ENCODE assay signal across 18 cellular contexts in the genomic region with DNA sequence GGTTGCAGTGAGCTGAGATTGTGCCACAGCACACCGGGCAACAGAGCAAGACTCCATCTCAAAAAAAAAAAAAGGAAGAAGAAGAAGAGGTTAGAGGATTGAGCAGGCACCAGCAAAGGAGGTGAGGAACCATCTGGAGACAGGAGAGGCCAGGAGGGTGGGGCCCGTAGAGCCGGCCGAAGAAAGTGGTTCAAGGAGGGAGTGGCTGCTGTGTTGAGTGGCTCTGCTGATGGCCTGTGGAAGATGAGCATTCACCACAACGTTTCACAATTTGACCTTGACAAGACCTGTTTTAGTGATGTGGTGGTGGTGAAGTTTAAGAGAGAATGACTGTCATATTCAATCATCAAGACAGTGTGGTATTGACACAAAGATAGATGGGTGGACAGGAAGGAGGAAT. TPM values are rescaled to one million over a fixed set of nuclear protein-coding genes. Genes with fewer than 3 reads are reported as not detected.
DNase-seq lines count a peak whose midpoint lies in the region; ATAC-seq, FAIRE-seq and TF ChIP-seq lines count a peak whose summit lies in the region.
"Had no signal": no experiment of that assay in that cellular context is flagged by ENCODE, and none has a peak within 500 bp of the region (broad histone marks: within the 10 kb centered on the region; RNA-seq: fewer than 3 reads in every experiment).

No MANE protein-coding gene starts in this region.

- H3K36me3 ChIP-seq in astrocyte (ENCODE audit: insufficient read depth, low read length) = no peaks in the 10 kb centered on the region
- H3K36me3 ChIP-seq: lower lobe of right lung had no signal

- no peak overlapping the region for H3K4me2 ChIP-seq in astrocyte (ENCODE audit: low read length)

- H3K4me1 ChIP-seq in astrocyte (ENCODE audit: insufficient read depth, low read length) = peaks cover 18% of the 10 kb centered on the region

- TF ChIP-seq POLR2A in NB4 (IDR thresholded peaks at IDR 0.05; ENCODE audit: extremely low read depth, insufficient read length) = no peak

- CTCF ChIA-PET in WTC11 (lab: Charles Lee) = interaction anchor here (2.1 kb wide), 1 partner anchor 112 kb away, joined by 6 read pairs; no protein-coding TSS in a partner anchor

- H3K9me3 ChIP-seq in astrocyte (ENCODE audit: insufficient read depth, low read depth, low read length) = no peaks in the 10 kb centered on the region
- H3K9me3 ChIP-seq: lower lobe of right lung had no signal

- no peak overlapping the region for H3K27ac Mint-ChIP-seq in astrocyte (ENCODE audit: unreplicated experiment)
- no peak overlapping the region for H3K27ac Mint-ChIP-seq in WTC11
- H3K27ac Mint-ChIP-seq: activated naive CD8-positive, alpha-beta T cell treated with anti-CD3 and anti-CD28 coated beads, Interleukin-2, amount 50 U/mL, for 24 hours; CD4-positive, alpha-beta T cell; nephron progenitor cell had no signal

- H3K79me2 ChIP-seq in astrocyte (ENCODE audit: insufficient read depth, low read length) = no peaks in the 10 kb centered on the region

- no peak overlapping the region for H2AFZ ChIP-seq in astrocyte (ENCODE audit: low read depth, low read length)

- H3K36me3 Mint-ChIP-seq in astrocyte (ENCODE audit: low read depth, unreplicated experiment) = no peaks in the 10 kb centered on the region
- no peaks in the 10 kb centered on the region for H3K36me3 Mint-ChIP-seq in WTC11

- H3K4me1 Mint-ChIP-seq in astrocyte (ENCODE audit: low read depth, unreplicated experiment) (peaks cover 35% of the 10 kb centered on the region), WTC11 (peaks cover 20% of the 10 kb centered on the region)

- no peaks in the 10 kb centered on the region for H4K20me1 ChIP-seq in astrocyte (ENCODE audit: insufficient read depth, low read length)

- DNase-seq in SIG-M5 treated with dmso at 0.1 percent for 504 hours (lab: John Stamatoyannopoulos, UW; ENCODE audit: unreplicated experiment) (peak; percentile 70), SIG-M5 (lab: John Stamatoyannopoulos, UW) (no peak), NB4 (ENCODE audit: low read depth) (peak; percentile 90), astrocyte (ENCODE audit: low read depth) (no peak), posterior vena cava (ENCODE audit: low spot score) (peak; percentile 62), hippocampal formation (lab: John Stamatoyannopoulos, UW) (no peak), WTC11 (ENCODE audit: low spot score) (no peak)
- DNase-seq: 8988T; activated naive CD8-positive, alpha-beta T cell treated with anti-CD3 and anti-CD28 coated beads, Interleukin-2, amount 50 U/mL, for 24 hours; central memory CD4-positive, alpha-beta T cell; foreskin melanocyte; lower lobe of right lung; NCI-H187 treated with DMSO at 0.1 percent for 48 hours; NCI-H524; nephron progenitor cell; SHP77 had no signal

- TF ChIP-seq CTCF in NB4 (IDR thresholded peaks at IDR 0.05; ENCODE audit: low read depth, low read length) (no peak), astrocyte (IDR thresholded peaks at IDR 0.05; ENCODE audit: insufficient read depth, low read depth, low read length) (no peak), WTC11 (IDR thresholded peaks at IDR 0.05) (no peak)

- intact Hi-C loops in posterior vena cava (cut with DNase I) = no loop called here

- H3K9ac ChIP-seq in astrocyte (ENCODE audit: low read length) = no peak overlapping the region

- H3K4me3 ChIP-seq in NB4 (ENCODE audit: low read depth, low read length) (no peak overlapping the region), astrocyte (ENCODE audit: insufficient read depth, low read depth, low read length) (no peak overlapping the region)
- H3K4me3 ChIP-seq: lower lobe of right lung had no signal

- ATAC-seq in GM21360 (IDR thresholded peaks at IDR 0.05; ENCODE audit: unreplicated experiment) (no peak), WTC11 (no peak)
- ATAC-seq: activated naive CD8-positive, alpha-beta T cell treated with anti-CD3 and anti-CD28 coated beads, Interleukin-2, amount 50 U/mL, for 24 hours had no signal

- H3K27me3 Mint-ChIP-seq in astrocyte (ENCODE audit: low read depth, unreplicated experiment) = peaks cover 9% of the 10 kb centered on the region
- H3K27me3 Mint-ChIP-seq in WTC11 (ENCODE audit: low read depth) = peaks cover 4% of the 10 kb centered on the region
- H3K27me3 Mint-ChIP-seq: activated naive CD8-positive, alpha-beta T cell treated with anti-CD3 and anti-CD28 coated beads, Interleukin-2, amount 50 U/mL, for 24 hours; CD4-positive, alpha-beta T cell had no signal

- H3K4me3 Mint-ChIP-seq in astrocyte (ENCODE audit: unreplicated experiment) = no peak overlapping the region
- H3K4me3 Mint-ChIP-seq in WTC11 = no peak overlapping the region
- H3K4me3 Mint-ChIP-seq: activated naive CD8-positive, alpha-beta T cell treated with anti-CD3 and anti-CD28 coated beads, Interleukin-2, amount 50 U/mL, for 24 hours; CD4-positive, alpha-beta T cell; nephron progenitor cell had no signal

- FAIRE-seq in astrocyte (lab: Jason Lieb, UNC) = peak; percentile 66

- H3K27ac ChIP-seq in astrocyte (ENCODE audit: low read depth, low read length) = no peak overlapping the region

- H3K9me3 Mint-ChIP-seq in astrocyte (ENCODE audit: unreplicated experiment) = peaks cover 3% of the 10 kb centered on the region
- no peaks in the 10 kb centered on the region for H3K9me3 Mint-ChIP-seq in WTC11
- H3K9me3 Mint-ChIP-seq: activated naive CD8-positive, alpha-beta T cell treated with anti-CD3 and anti-CD28 coated beads, Interleukin-2, amount 50 U/mL, for 24 hours; CD4-positive, alpha-beta T cell had no signal

- POLR2A ChIA-PET in WTC11 (lab: Charles Lee) = no interaction called here

- no peaks in the 10 kb centered on the region for H3K27me3 ChIP-seq in astrocyte (ENCODE audit: insufficient read depth, low read length)

TF ChIP-seq in WTC11, 78 proteins besides CTCF, POLR2A, EP300 and RAD21:
- TF ChIP-seq, protein P1, sequence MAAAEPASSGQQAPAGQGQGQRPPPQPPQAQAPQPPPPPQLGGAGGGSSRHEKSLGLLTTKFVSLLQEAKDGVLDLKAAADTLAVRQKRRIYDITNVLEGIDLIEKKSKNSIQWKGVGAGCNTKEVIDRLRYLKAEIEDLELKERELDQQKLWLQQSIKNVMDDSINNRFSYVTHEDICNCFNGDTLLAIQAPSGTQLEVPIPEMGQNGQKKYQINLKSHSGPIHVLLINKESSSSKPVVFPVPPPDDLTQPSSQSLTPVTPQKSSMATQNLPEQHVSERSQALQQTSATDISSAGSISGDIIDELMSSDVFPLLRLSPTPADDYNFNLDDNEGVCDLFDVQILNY (CRISPR knock-in tag; IDR thresholded peaks at IDR 0.05) = no peak
- TF ChIP-seq FOXP1 (CRISPR knock-in tag; IDR thresholded peaks at IDR 0.05; ENCODE audit: borderline replicate concordance) (no peak), KAT7 (CRISPR knock-in tag; IDR thresholded peaks at IDR 0.05; ENCODE audit: borderline replicate concordance) (no peak), CREB1 (CRISPR knock-in tag; IDR thresholded peaks at IDR 0.05) (no peak), RELA (CRISPR knock-in tag; IDR thresholded peaks at IDR 0.05; ENCODE audit: borderline replicate concordance) (no peak), ZNF317 (CRISPR knock-in tag; IDR thresholded peaks at IDR 0.05; ENCODE audit: borderline replicate concordance, low read depth) (no peak), GRHL2 (CRISPR knock-in tag; IDR thresholded peaks at IDR 0.05; ENCODE audit: insufficient replicate concordance, severe bottlenecking) (no peak), TEAD4 (CRISPR knock-in tag; IDR thresholded peaks at IDR 0.05) (no peak), ZNF423 (CRISPR knock-in tag; IDR thresholded peaks at IDR 0.05) (no peak), NR1H2 (CRISPR knock-in tag; IDR thresholded peaks at IDR 0.05) (no peak), SP1 (CRISPR knock-in tag; conservative IDR thresholded peaks at IDR 0.05) (no peak), ZNF263 (CRISPR knock-in tag; IDR thresholded peaks at IDR 0.05; ENCODE audit: low read depth) (no peak), FOXJ3 (CRISPR knock-in tag; IDR thresholded peaks at IDR 0.05; ENCODE audit: borderline replicate concordance) (no peak)
- TF ChIP-seq, protein P2, sequence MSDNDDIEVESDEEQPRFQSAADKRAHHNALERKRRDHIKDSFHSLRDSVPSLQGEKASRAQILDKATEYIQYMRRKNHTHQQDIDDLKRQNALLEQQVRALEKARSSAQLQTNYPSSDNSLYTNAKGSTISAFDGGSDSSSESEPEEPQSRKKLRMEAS (CRISPR knock-in tag; IDR thresholded peaks at IDR 0.05) = no peak
- TF ChIP-seq, protein P3, sequence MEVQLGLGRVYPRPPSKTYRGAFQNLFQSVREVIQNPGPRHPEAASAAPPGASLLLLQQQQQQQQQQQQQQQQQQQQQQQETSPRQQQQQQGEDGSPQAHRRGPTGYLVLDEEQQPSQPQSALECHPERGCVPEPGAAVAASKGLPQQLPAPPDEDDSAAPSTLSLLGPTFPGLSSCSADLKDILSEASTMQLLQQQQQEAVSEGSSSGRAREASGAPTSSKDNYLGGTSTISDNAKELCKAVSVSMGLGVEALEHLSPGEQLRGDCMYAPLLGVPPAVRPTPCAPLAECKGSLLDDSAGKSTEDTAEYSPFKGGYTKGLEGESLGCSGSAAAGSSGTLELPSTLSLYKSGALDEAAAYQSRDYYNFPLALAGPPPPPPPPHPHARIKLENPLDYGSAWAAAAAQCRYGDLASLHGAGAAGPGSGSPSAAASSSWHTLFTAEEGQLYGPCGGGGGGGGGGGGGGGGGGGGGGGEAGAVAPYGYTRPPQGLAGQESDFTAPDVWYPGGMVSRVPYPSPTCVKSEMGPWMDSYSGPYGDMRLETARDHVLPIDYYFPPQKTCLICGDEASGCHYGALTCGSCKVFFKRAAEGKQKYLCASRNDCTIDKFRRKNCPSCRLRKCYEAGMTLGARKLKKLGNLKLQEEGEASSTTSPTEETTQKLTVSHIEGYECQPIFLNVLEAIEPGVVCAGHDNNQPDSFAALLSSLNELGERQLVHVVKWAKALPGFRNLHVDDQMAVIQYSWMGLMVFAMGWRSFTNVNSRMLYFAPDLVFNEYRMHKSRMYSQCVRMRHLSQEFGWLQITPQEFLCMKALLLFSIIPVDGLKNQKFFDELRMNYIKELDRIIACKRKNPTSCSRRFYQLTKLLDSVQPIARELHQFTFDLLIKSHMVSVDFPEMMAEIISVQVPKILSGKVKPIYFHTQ (CRISPR knock-in tag; IDR thresholded peaks at IDR 0.05) = no peak
- TF ChIP-seq, protein P4, sequence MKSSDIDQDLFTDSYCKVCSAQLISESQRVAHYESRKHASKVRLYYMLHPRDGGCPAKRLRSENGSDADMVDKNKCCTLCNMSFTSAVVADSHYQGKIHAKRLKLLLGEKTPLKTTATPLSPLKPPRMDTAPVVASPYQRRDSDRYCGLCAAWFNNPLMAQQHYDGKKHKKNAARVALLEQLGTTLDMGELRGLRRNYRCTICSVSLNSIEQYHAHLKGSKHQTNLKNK (CRISPR knock-in tag; IDR thresholded peaks at IDR 0.05) = no peak

RNA-seq across cellular contexts. Expression of a gene that starts 6.8 kb away (rescaled TPM):
- total RNA-seq in astrocyte = 290 and 340 TPM in 2 replicates
- 100 to 1,000 TPM; 351 to 519 TPM for total RNA-seq in posterior vena cava
- 194 to 199 TPM (median 198 TPM) in 3 replicates for total RNA-seq in WTC11 (2021)

RNA-seq across cellular contexts. Expression of a gene that starts 20.1 kb away (rescaled TPM):
- 2.0 and 5.1 TPM in 2 replicates for total RNA-seq in astrocyte
- 1 to 10 TPM; 1.4 to 2.4 TPM for total RNA-seq in posterior vena cava
- total RNA-seq in WTC11 (2021) = 0.80 to 1.7 TPM (median 1.3 TPM) in 3 replicates

Comparison
In these comparisons a context has a peak if more than half of its experiments do, and no peak if none do; other contexts are left out.
1. DNase-seq: peak in SIG-M5 treated with dmso at 0.1 percent for 504 hours (single experiment), NB4 (single experiment) and posterior vena cava (single experiment); none in SIG-M5 (single experiment), astrocyte (single experiment), hippocampal formation (0 of 2) and WTC11 (single experiment).